22 cellular contexts compared by ENCODE assay signal in genomic region chr11:12834630-12835029, GRCh38.
DNase-seq lines count a peak whose midpoint lies in the region; ATAC-seq, FAIRE-seq and TF ChIP-seq lines count a peak whose summit lies in the region.
"Had no signal": no experiment of that assay in that cellular context is flagged by ENCODE, and none has a peak within 500 bp of the region (broad histone marks: within the 10 kb centered on the region; RNA-seq: fewer than 3 reads in every experiment).

No MANE protein-coding gene starts in this region.

- H3K18ac ChIP-seq in trophoblast cell (ENCODE audit: low read length): no peak overlapping the region

- no peak for TF ChIP-seq RAD21 in HepG2 (CRISPR knock-in tag; IDR thresholded peaks at IDR 0.05)

- H2BK5ac ChIP-seq in trophoblast cell (ENCODE audit: low read depth, low read length, poor library complexity): no peak overlapping the region

- no peak overlapping the region for H3K23ac ChIP-seq in trophoblast cell (ENCODE audit: low read length)

- H3K27ac ChIP-seq in breast epithelium (no peak overlapping the region), HepG2 (ENCODE audit: extremely low read length, insufficient read depth, low read length) (no peak overlapping the region), trophoblast cell (ENCODE audit: low read depth, low read length) (no peak overlapping the region)
- H3K27ac ChIP-seq: 22Rv1, BLaER1, C4-2B, GM23248 had no signal

- CTCF ChIA-PET in MCF 10A (lab: Yijun Ruan, JAX): no interaction called here
- CTCF ChIA-PET in HepG2 (lab: Yijun Ruan, JAX; ENCODE audit: low intra/inter-chr PET ratio, low total read pairs): no interaction called here

- TF ChIP-seq CTCF in MCF 10A (IDR thresholded peaks at IDR 0.05; ENCODE audit: unreplicated experiment) (no peak), breast epithelium (IDR thresholded peaks at IDR 0.05) (no peak), HepG2 (CRISPR knock-in tag; IDR thresholded peaks at IDR 0.05) (no peak)

- H3K9me3 ChIP-seq in breast epithelium: no peaks in the 10 kb centered on the region
- H3K9me3 ChIP-seq in HepG2 (ENCODE audit: low read length): no peaks in the 10 kb centered on the region
- no peaks in the 10 kb centered on the region for H3K9me3 ChIP-seq in trophoblast cell (ENCODE audit: insufficient read depth, low read depth, low read length)
- H3K9me3 ChIP-seq: Caco-2 had no signal

- H3K4me2 ChIP-seq in HepG2 (ENCODE audit: low read depth, low read length): no peak overlapping the region
- no peak overlapping the region for H3K4me2 ChIP-seq in trophoblast cell (ENCODE audit: low read length)
- H3K4me2 ChIP-seq: BLaER1 had no signal

- H3K79me2 ChIP-seq in HepG2 (ENCODE audit: insufficient read depth, low read length) (peaks cover 20% of the 10 kb centered on the region), trophoblast cell (ENCODE audit: control insufficient read depth, insufficient read depth, low read length, poor library complexity) (peaks cover 14% of the 10 kb centered on the region)

- intact Hi-C loops in MCF 10A (cut with micrococcal nuclease): no loop called here
- intact Hi-C loops in breast epithelium (cut with DNase I; ENCODE audit: low total_unique reads): no loop called here
- intact Hi-C loops in HepG2 (cut with micrococcal nuclease; ENCODE audit: unreplicated experiment): no loop called here

- TF ChIP-seq EP300 in HepG2 (IDR thresholded peaks at IDR 0.05; ENCODE audit: low read depth in 2 of 2, low read length in 2 of 2): no peak
- no peak for TF ChIP-seq EP300 in HepG2 (CRISPR knock-in tag; IDR thresholded peaks at IDR 0.05; ENCODE audit: borderline replicate concordance)

- no peaks in the 10 kb centered on the region for H3K36me3 Mint-ChIP-seq in MCF 10A (ENCODE audit: insufficient read depth, unreplicated experiment)
- H3K36me3 Mint-ChIP-seq: CD4-positive, CD25-positive, alpha-beta regulatory T cell; CD8-positive, alpha-beta T cell had no signal

- H3K27ac Mint-ChIP-seq in MCF 10A (ENCODE audit: low read depth, unreplicated experiment): peak overlapping the region; percentile 1
- H3K27ac Mint-ChIP-seq: B cell; CD4-positive, CD25-positive, alpha-beta regulatory T cell; CD8-positive, alpha-beta T cell had no signal

- H2BK120ac ChIP-seq in trophoblast cell (ENCODE audit: insufficient read depth, low read length, poor library complexity): no peak overlapping the region

- H3K4me1 ChIP-seq in breast epithelium (peaks cover 3 to 4% of the 10 kb centered on the region in 2 donors), HepG2 (ENCODE audit: insufficient read depth, low read length) (peaks cover 38% of the 10 kb centered on the region), trophoblast cell (ENCODE audit: control insufficient read depth in 1 of 2, insufficient read depth in 2 of 2, low read length in 2 of 2) (peaks cover 5 to 9% of the 10 kb centered on the region in 2 experiments)

- TF ChIP-seq POLR2A in breast epithelium (IDR thresholded peaks at IDR 0.05): no peak
- no peak for TF ChIP-seq POLR2A in HepG2 (IDR thresholded peaks at IDR 0.05; ENCODE audit: insufficient read depth in 1 of 2, low read depth in 2 of 2, low read length in 2 of 2)

- H3K4me3 Mint-ChIP-seq in MCF 10A (ENCODE audit: unreplicated experiment): no peak overlapping the region
- H3K4me3 Mint-ChIP-seq: B cell; CD4-positive, CD25-positive, alpha-beta regulatory T cell; CD8-positive, alpha-beta T cell; H9 had no signal

- no peaks in the 10 kb centered on the region for H3K9me3 Mint-ChIP-seq in MCF 10A (ENCODE audit: unreplicated experiment)
- H3K9me3 Mint-ChIP-seq: CD8-positive, alpha-beta T cell; H9 had no signal

- WGBS in HepG2 (ENCODE audit: low lambda C conversion rate): 100% methylated on average over 1 of the region's 1 CpG
- no CpG with 5 or more reads among the region's 1 CpG for WGBS in trophoblast cell (ENCODE audit: extremely low coverage, insufficient coverage, insufficient read length)

- no peak overlapping the region for H2BK12ac ChIP-seq in trophoblast cell (ENCODE audit: low read length)

- in situ Hi-C loops in HepG2 (cut with HindIII; ENCODE audit: extremely low pct_ligation_motif_present, low pct_unique_long_range_greater_than_20kb): no loop called here

- H3K4ac ChIP-seq in trophoblast cell (ENCODE audit: low read depth, low read length): peak overlapping the region; percentile 64

- H4K12ac ChIP-seq in trophoblast cell (ENCODE audit: low read depth, low read length): no peak overlapping the region

- H2AFZ ChIP-seq in HepG2 (ENCODE audit: low read length) (no peak overlapping the region), trophoblast cell (ENCODE audit: insufficient read depth, low read length, poor library complexity) (no peak overlapping the region)
- H2AFZ ChIP-seq: GM23248 had no signal

- no peaks in the 10 kb centered on the region for H3K27me3 Mint-ChIP-seq in MCF 10A (ENCODE audit: insufficient read depth, unreplicated experiment)

- FAIRE-seq in HepG2 (lab: Jason Lieb, UNC): no peak
- FAIRE-seq in RCC 7860 (lab: Jason Lieb, UNC): no peak
- FAIRE-seq: A204.1, GM12878, GM19239 had no signal

- H3K27me3 ChIP-seq in breast epithelium (no peaks in the 10 kb centered on the region), HepG2 (ENCODE audit: control insufficient read depth in 1 of 2, insufficient read depth in 2 of 2, low read length in 2 of 2) (no peaks in the 10 kb centered on the region), trophoblast cell (ENCODE audit: insufficient read depth, low read length) (no peaks in the 10 kb centered on the region)
- H3K27me3 ChIP-seq: BLaER1 had no signal

- POLR2A ChIA-PET in MCF 10A (lab: Yijun Ruan, JAX) (interaction anchor here (1.2 to 1.4 kb wide), 2 partner anchors 29 to 65 kb away, joined by 3 to 4 read pairs; no protein-coding TSS in a partner anchor), HepG2 (lab: Yijun Ruan, JAX) (interaction anchor here (0.6 to 1.5 kb wide), 2 partner anchors 11 to 115 kb away, joined by 5 to 7 read pairs; no protein-coding TSS in a partner anchor)

- no peak overlapping the region for H3K4me3 ChIP-seq in breast epithelium
- no peak overlapping the region for H3K4me3 ChIP-seq in HepG2 (replicated peaks in 1 of 3; ENCODE audit: insufficient read depth in 1 of 3, low read depth in 2 of 3, low read length in 3 of 3)
- H3K4me3 ChIP-seq in trophoblast cell (ENCODE audit: low read depth, low read length): no peak overlapping the region
- H3K4me3 ChIP-seq: BLaER1, GM12878, GM23248 had no signal

- H3K79me1 ChIP-seq in trophoblast cell (ENCODE audit: low read length): no peaks in the 10 kb centered on the region

- BruUV-seq in MCF 10A (replicated peaks; lab: Mats Ljungman, UMichigan) (no TSS peak), HepG2 (replicated peaks; lab: Mats Ljungman, UMichigan) (no TSS peak)

- no peak overlapping the region for H4K8ac ChIP-seq in trophoblast cell (ENCODE audit: low read depth, low read length)

- no peak overlapping the region for H3K14ac ChIP-seq in trophoblast cell (ENCODE audit: low read length)

- H2AK5ac ChIP-seq in trophoblast cell (ENCODE audit: low read length): no peak overlapping the region

- H3K9ac ChIP-seq in HepG2 (ENCODE audit: insufficient read depth, low read depth, low read length) (no peak overlapping the region), trophoblast cell (ENCODE audit: low read length) (no peak overlapping the region)
- H3K9ac ChIP-seq: BLaER1, GM23248 had no signal

- no peak for DNase-seq in MCF 10A (ENCODE audit: unreplicated experiment)
- no peak for DNase-seq in breast epithelium (ENCODE audit: low spot score in 2 of 2)
- no peak for DNase-seq in HepG2 (ENCODE audit: low spot score)
- no peak for DNase-seq in trophoblast cell
- no peak for DNase-seq in hepatic stellate cell (ENCODE audit: low spot score)
- no peak for DNase-seq in HuH-7 (ENCODE audit: low spot score)
- no peak for DNase-seq in RCC 7860 (ENCODE audit: low spot score)
- DNase-seq: Caco-2; CD4-positive, CD25-positive, alpha-beta regulatory T cell; CD8-positive, alpha-beta T cell; DMS153; EL; GDM1; GM23248; H9 had no signal

- H4K91ac ChIP-seq in trophoblast cell (ENCODE audit: low read depth, low read length): no peak overlapping the region

- H3K36me3 ChIP-seq in breast epithelium (no peaks in the 10 kb centered on the region), HepG2 (replicated peaks in 1 of 2; ENCODE audit: control insufficient read depth in 1 of 2, insufficient read depth in 2 of 2, low read length in 2 of 2) (no peaks in the 10 kb centered on the region), trophoblast cell (ENCODE audit: control insufficient read depth in 1 of 2, insufficient read depth in 2 of 2, low read length in 2 of 2) (peaks cover 0 to 4% of the 10 kb centered on the region in 2 experiments)
- H3K36me3 ChIP-seq: BLaER1 had no signal

- H3K4me1 Mint-ChIP-seq in MCF 10A (ENCODE audit: insufficient read depth, unreplicated experiment): peaks cover 32% of the 10 kb centered on the region
- H3K4me1 Mint-ChIP-seq: B cell; CD4-positive, CD25-positive, alpha-beta regulatory T cell had no signal

- no peak for ATAC-seq in HepG2
- ATAC-seq: CD8-positive, alpha-beta T cell; GM12878 had no signal

- no peaks in the 10 kb centered on the region for H4K20me1 ChIP-seq in HepG2 (ENCODE audit: insufficient read depth, low read length)
- H4K20me1 ChIP-seq: BLaER1 had no signal

TF ChIP-seq in HepG2, 621 proteins besides CTCF, POLR2A, EP300 and RAD21:
- peak; percentile 79 for TF ChIP-seq ZNF121 (CRISPR knock-in tag; IDR thresholded peaks at IDR 0.05)
- TF ChIP-seq BRCA1 (CRISPR knock-in tag; IDR thresholded peaks at IDR 0.05): no peak
- peak; percentile 65; the same call in 1 of the 2 replicates for TF ChIP-seq ZNF770 (CRISPR knock-in tag; IDR thresholded peaks at IDR 0.05)
